In the genomic region with DNA sequence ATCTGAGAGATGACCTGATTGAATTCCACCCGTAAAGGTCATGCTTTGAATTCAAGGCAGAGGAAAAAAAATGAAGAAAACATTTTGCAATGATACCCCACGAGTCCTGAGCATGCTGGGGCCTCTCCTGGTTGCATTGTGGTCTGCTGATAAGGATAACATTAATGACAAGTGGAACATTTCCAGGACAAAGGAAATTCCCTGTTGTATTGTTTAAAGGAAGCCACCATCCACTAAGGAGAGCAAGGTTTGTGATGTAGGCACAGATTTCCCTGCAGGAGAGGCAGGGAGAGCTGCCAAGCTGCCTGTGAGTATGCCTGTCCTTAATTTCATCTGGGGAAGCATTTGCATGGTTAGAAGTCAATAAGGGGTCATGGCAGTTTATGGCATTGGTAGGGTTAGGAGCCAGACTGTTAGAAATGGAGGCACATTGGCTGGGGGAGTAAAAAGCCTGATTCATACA, we compare ENCODE assay signal across 8 cellular contexts. TPM values are rescaled to one million over a fixed set of nuclear protein-coding genes. Genes with fewer than 3 reads are reported as not detected.
DNase-seq lines count a peak whose midpoint lies in the region; ATAC-seq and TF ChIP-seq lines count a peak whose summit lies in the region.

No MANE protein-coding gene starts in this region.

- H3K4me1 ChIP-seq in thyroid gland = peaks cover 4 to 36% of the 10 kb centered on the region in 2 donors

- no peak overlapping the region for H3K4me3 ChIP-seq in thyroid gland (replicated peaks in 1 of 3)

- H3K27ac ChIP-seq in thyroid gland = peak overlapping the region in 2 of 3 donors; percentile 52 to 73

- peaks cover 9% of the 10 kb centered on the region for H3K9me3 Mint-ChIP-seq in activated CD4-positive, alpha-beta T cell treated with anti-CD3 and anti-CD28 coated beads for 36 hours (ENCODE audit: low read depth)
- peaks cover 7% of the 10 kb centered on the region for H3K9me3 Mint-ChIP-seq in activated T-helper 17 cell treated with anti-CD3 and anti-CD28 coated beads, Interleukin-2, amount 50 U/mL, for 72 hours
- no peaks in the 10 kb centered on the region for H3K9me3 Mint-ChIP-seq in immature natural killer cell

- peak overlapping the region; percentile 96 for H3K27ac Mint-ChIP-seq in activated CD4-positive, alpha-beta T cell treated with anti-CD3 and anti-CD28 coated beads for 36 hours
- peak overlapping the region; percentile 90 for H3K27ac Mint-ChIP-seq in activated T-helper 17 cell treated with anti-CD3 and anti-CD28 coated beads, Interleukin-2, amount 50 U/mL, for 72 hours
- H3K27ac Mint-ChIP-seq in immature natural killer cell = peak overlapping the region; percentile 95 to 100 (median 99)

- no peaks in the 10 kb centered on the region for H3K36me3 ChIP-seq in thyroid gland

- H3K36me3 Mint-ChIP-seq in activated CD4-positive, alpha-beta T cell treated with anti-CD3 and anti-CD28 coated beads for 36 hours (ENCODE audit: low read depth) = peaks cover 22% of the 10 kb centered on the region
- peaks cover 17% of the 10 kb centered on the region for H3K36me3 Mint-ChIP-seq in activated T-helper 17 cell treated with anti-CD3 and anti-CD28 coated beads, Interleukin-2, amount 50 U/mL, for 72 hours (ENCODE audit: low read depth)
- peaks cover 5 to 6% (median 5%) of the 10 kb centered on the region in 3 donors for H3K36me3 Mint-ChIP-seq in immature natural killer cell

- DNase-seq in activated CD4-positive, alpha-beta T cell treated with anti-CD3 and anti-CD28 coated beads for 36 hours = no peak
- DNase-seq in activated CD4-positive, alpha-beta T cell treated with anti-CD3 and anti-CD28 coated beads, Interleukin-2, amount 50 U/mL, for 1 hour = no peak
- no peak for DNase-seq in immature natural killer cell
- DNase-seq in thyroid gland = no peak
- DNase-seq in OCI-M1 (lab: John Stamatoyannopoulos, UW) = no peak
- no peak for DNase-seq in NCI-H446 treated with DMSO at 0.1 percent for 48 hours (lab: John Stamatoyannopoulos, UW)

- H3K9me3 ChIP-seq in thyroid gland = no peaks in the 10 kb centered on the region

- no peaks in the 10 kb centered on the region for H3K27me3 Mint-ChIP-seq in activated CD4-positive, alpha-beta T cell treated with anti-CD3 and anti-CD28 coated beads for 36 hours
- H3K27me3 Mint-ChIP-seq in activated T-helper 17 cell treated with anti-CD3 and anti-CD28 coated beads, Interleukin-2, amount 50 U/mL, for 72 hours = no peaks in the 10 kb centered on the region
- H3K27me3 Mint-ChIP-seq in immature natural killer cell (ENCODE audit: low read depth in 3 of 3) = peaks cover 3 to 13% (median 13%) of the 10 kb centered on the region in 3 donors

- intact Hi-C loops in activated CD4-positive, alpha-beta T cell treated with anti-CD3 and anti-CD28 coated beads for 36 hours (cut with DNase I, micrococcal nuclease) = loop anchor here (1.0 to 5.0 kb wide), 5 partner anchors 15 to 42 kb away; partner anchors contain the start of gene FLI1 (in 1 of the 2)
- intact Hi-C loops in thyroid gland (cut with DNase I) = no loop called here

- ATAC-seq in activated CD4-positive, alpha-beta T cell treated with anti-CD3 and anti-CD28 coated beads for 36 hours = no peak
- no peak for ATAC-seq in activated T-helper 17 cell treated with anti-CD3 and anti-CD28 coated beads, Interleukin-2, amount 50 U/mL, for 72 hours (replicated peaks)
- no peak for ATAC-seq in GM19397 (IDR thresholded peaks at IDR 0.05; ENCODE audit: unreplicated experiment)

- peak overlapping the region; percentile 74 for H3K4me3 Mint-ChIP-seq in activated CD4-positive, alpha-beta T cell treated with anti-CD3 and anti-CD28 coated beads for 36 hours
- H3K4me3 Mint-ChIP-seq in activated T-helper 17 cell treated with anti-CD3 and anti-CD28 coated beads, Interleukin-2, amount 50 U/mL, for 72 hours = peak overlapping the region; percentile 78
- peak overlapping the region; percentile 85 to 95 (median 87) for H3K4me3 Mint-ChIP-seq in immature natural killer cell

- no peak for TF ChIP-seq POLR2A in thyroid gland (IDR thresholded peaks at IDR 0.05)

- H3K27me3 ChIP-seq in thyroid gland = no peaks in the 10 kb centered on the region

- H3K4me1 Mint-ChIP-seq in activated CD4-positive, alpha-beta T cell treated with anti-CD3 and anti-CD28 coated beads for 36 hours = peaks cover 96% of the 10 kb centered on the region
- peaks cover 86% of the 10 kb centered on the region for H3K4me1 Mint-ChIP-seq in activated T-helper 17 cell treated with anti-CD3 and anti-CD28 coated beads, Interleukin-2, amount 50 U/mL, for 72 hours
- peaks cover 99 to 100% of the 10 kb centered on the region in 2 donors for H3K4me1 Mint-ChIP-seq in immature natural killer cell

- no peak for TF ChIP-seq CTCF in thyroid gland (IDR thresholded peaks at IDR 0.05)

- 48 to 65% methylated on average over 2 of the region's 2 CpGs for WGBS in thyroid gland, 2 donors

- CTCF ChIA-PET in activated CD4-positive, alpha-beta T cell treated with anti-CD3 and anti-CD28 coated beads for 36 hours (lab: Charles Lee) = interaction anchor here (0.9 to 2.1 kb wide), 4 partner anchors 17 to 39 kb away, joined by 3 to 5 read pairs (median 4); no protein-coding TSS in a partner anchor

- POLR2A ChIA-PET in activated CD4-positive, alpha-beta T cell treated with anti-CD3 and anti-CD28 coated beads for 36 hours (lab: Charles Lee) = interaction anchor here (1.0 to 1.2 kb wide), 2 partner anchors 19 to 20 kb away, joined by 3 to 4 read pairs; no protein-coding TSS in a partner anchor

RNA-seq across cellular contexts. Expression of gene FLI1, which starts 21.9 kb away (rescaled TPM):
- 10 to 100 TPM; 40.4 to 57.0 TPM for total RNA-seq in activated CD4-positive, alpha-beta T cell treated with anti-CD3 and anti-CD28 coated beads for 36 hours
- 10 to 100 TPM; 55.6 to 73.4 TPM for total RNA-seq in activated T-helper 17 cell treated with anti-CD3 and anti-CD28 coated beads, Interleukin-2, amount 50 U/mL, for 72 hours
- 100 to 1,000 TPM in 1 of 3 donors, 10 to 100 TPM in 2; 52.2 to 113 (median 61.1) TPM for polyA plus RNA-seq in immature natural killer cell
- 10 to 100 TPM in 3 of 4 donors, 1 to 10 TPM in 1; 8.7 to 26.7 (median 19.9) TPM for total RNA-seq in thyroid gland
